In genomic region chr16:4471869-4472268, GRCh38 we compare ENCODE assay signal across 13 cellular contexts.
"Had no signal": no experiment of that assay in that cellular context is flagged by ENCODE, and none has a peak within 500 bp of the region (broad histone marks: within the 10 kb centered on the region; RNA-seq: fewer than 3 reads in every experiment).

No MANE protein-coding gene starts in this region.

- H3K27me3 ChIP-seq: adrenal gland, gastroesophageal sphincter, heart right ventricle, pancreas, uterus had no signal

- H3K9me3 ChIP-seq: adrenal gland, gastroesophageal sphincter, heart right ventricle, lower lobe of right lung, pancreas, thoracic aorta, uterus had no signal

- ATAC-seq: gastroesophageal sphincter, heart right ventricle, left cardiac atrium, lower lobe of right lung, pancreas had no signal

- H3K36me3 ChIP-seq: uterus had no signal

- DNase-seq: activated CD4-positive, alpha-beta T cell treated with anti-CD3 and anti-CD28 coated beads, Interleukin-2, amount 50 U/mL, for 4 hours; activated CD4-positive, CD25-positive, alpha-beta regulatory T cell treated with anti-CD3 and anti-CD28 coated beads, Interleukin-2, amount 50 U/mL, for 72 hours; activated naive CD4-positive, alpha-beta T cell treated with Interleukin-2 at 50 U/mL for 16 hours; adrenal gland; heart right ventricle; left cardiac atrium; lower lobe of right lung; stimulated activated CD4-positive, alpha-beta T cell treated with anti-CD3 and anti-CD28 coated beads, Interleukin-2, amount 100 ng/mL, for 24 hours; T-helper 9 cell; uterus had no signal

- H3K4me1 ChIP-seq: uterus had no signal

- H3K4me3 ChIP-seq: adrenal gland, gastroesophageal sphincter, heart right ventricle, lower lobe of right lung, pancreas, thoracic aorta, uterus had no signal

- H3K27ac ChIP-seq: adrenal gland, gastroesophageal sphincter, heart right ventricle, lower lobe of right lung, pancreas, thoracic aorta, uterus had no signal

- FAIRE-seq: pancreas had no signal
